In the genomic region with DNA sequence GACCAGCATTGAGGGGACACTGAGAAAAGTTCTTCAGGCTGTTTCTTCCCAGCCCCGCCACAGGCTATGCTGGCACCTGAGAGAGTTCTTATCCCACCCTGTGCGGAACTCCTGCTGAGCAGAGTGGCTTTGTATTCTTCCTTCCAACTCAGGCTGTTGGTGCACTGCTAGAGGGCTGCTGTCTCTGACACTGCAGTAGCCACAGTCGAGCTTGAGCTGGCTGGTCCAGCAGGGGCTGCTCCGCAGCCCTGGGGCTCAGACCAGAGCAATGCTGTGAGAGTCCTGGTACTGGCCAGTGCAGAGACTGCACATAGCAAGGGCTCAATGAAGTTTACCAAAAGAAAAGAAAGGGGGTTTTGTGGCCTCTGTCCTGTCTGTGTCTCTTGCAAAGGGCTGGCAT, we compare ENCODE assay signal across 1 cellular context.
TF ChIP-seq lines count a peak whose summit lies in the region.

No MANE protein-coding gene starts in this region.

TF ChIP-seq in HCT116, 20 proteins besides CTCF, POLR2A, EP300 and RAD21:
- TF ChIP-seq EZH2 (IDR thresholded peaks at IDR 0.05) (no peak), POLR2AphosphoS5 (IDR thresholded peaks at IDR 0.05; ENCODE audit: low read depth, low read length) (no peak), FOSL1 (IDR thresholded peaks at IDR 0.05; ENCODE audit: low read depth) (no peak), SIN3A (IDR thresholded peaks at IDR 0.05; ENCODE audit: low read depth) (no peak), YY1 (IDR thresholded peaks at IDR 0.05; ENCODE audit: extremely low read depth, insufficient replicate concordance, low read depth, low read length) (no peak), EGR1 (IDR thresholded peaks at IDR 0.05; ENCODE audit: low read depth) (no peak), SP1 (IDR thresholded peaks at IDR 0.05; ENCODE audit: low read depth) (no peak), CEBPB (IDR thresholded peaks at IDR 0.05; ENCODE audit: low read depth) (no peak), JUND (IDR thresholded peaks at IDR 0.05) (no peak), TCF7L2 (IDR thresholded peaks at IDR 0.05; ENCODE audit: borderline replicate concordance, extremely low read depth, insufficient read depth, insufficient read length) (no peak), EZH2phosphoT487 (IDR thresholded peaks at IDR 0.05; ENCODE audit: borderline replicate concordance) (no peak), ZNF274 (IDR thresholded peaks at IDR 0.05; ENCODE audit: low read depth, low read length) (no peak), ELF1 (IDR thresholded peaks at IDR 0.05; ENCODE audit: borderline replicate concordance, low read depth) (no peak), CBX3 (IDR thresholded peaks at IDR 0.05; ENCODE audit: low read depth) (no peak), ZFX (IDR thresholded peaks at IDR 0.05) (no peak), SRF (IDR thresholded peaks at IDR 0.05; ENCODE audit: low read depth) (no peak)
- TF ChIP-seq, protein P1, sequence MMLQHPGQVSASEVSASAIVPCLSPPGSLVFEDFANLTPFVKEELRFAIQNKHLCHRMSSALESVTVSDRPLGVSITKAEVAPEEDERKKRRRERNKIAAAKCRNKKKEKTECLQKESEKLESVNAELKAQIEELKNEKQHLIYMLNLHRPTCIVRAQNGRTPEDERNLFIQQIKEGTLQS (IDR thresholded peaks at IDR 0.05), result no peak
- TF ChIP-seq, protein P2, sequence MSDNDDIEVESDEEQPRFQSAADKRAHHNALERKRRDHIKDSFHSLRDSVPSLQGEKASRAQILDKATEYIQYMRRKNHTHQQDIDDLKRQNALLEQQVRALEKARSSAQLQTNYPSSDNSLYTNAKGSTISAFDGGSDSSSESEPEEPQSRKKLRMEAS (IDR thresholded peaks at IDR 0.05), result no peak
- TF ChIP-seq, protein P3, sequence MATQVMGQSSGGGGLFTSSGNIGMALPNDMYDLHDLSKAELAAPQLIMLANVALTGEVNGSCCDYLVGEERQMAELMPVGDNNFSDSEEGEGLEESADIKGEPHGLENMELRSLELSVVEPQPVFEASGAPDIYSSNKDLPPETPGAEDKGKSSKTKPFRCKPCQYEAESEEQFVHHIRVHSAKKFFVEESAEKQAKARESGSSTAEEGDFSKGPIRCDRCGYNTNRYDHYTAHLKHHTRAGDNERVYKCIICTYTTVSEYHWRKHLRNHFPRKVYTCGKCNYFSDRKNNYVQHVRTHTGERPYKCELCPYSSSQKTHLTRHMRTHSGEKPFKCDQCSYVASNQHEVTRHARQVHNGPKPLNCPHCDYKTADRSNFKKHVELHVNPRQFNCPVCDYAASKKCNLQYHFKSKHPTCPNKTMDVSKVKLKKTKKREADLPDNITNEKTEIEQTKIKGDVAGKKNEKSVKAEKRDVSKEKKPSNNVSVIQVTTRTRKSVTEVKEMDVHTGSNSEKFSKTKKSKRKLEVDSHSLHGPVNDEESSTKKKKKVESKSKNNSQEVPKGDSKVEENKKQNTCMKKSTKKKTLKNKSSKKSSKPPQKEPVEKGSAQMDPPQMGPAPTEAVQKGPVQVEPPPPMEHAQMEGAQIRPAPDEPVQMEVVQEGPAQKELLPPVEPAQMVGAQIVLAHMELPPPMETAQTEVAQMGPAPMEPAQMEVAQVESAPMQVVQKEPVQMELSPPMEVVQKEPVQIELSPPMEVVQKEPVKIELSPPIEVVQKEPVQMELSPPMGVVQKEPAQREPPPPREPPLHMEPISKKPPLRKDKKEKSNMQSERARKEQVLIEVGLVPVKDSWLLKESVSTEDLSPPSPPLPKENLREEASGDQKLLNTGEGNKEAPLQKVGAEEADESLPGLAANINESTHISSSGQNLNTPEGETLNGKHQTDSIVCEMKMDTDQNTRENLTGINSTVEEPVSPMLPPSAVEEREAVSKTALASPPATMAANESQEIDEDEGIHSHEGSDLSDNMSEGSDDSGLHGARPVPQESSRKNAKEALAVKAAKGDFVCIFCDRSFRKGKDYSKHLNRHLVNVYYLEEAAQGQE (IDR thresholded peaks at IDR 0.05; ENCODE audit: low read depth), result no peak
